Comparison of ENCODE assay signal across 25 cellular contexts in the genomic region with DNA sequence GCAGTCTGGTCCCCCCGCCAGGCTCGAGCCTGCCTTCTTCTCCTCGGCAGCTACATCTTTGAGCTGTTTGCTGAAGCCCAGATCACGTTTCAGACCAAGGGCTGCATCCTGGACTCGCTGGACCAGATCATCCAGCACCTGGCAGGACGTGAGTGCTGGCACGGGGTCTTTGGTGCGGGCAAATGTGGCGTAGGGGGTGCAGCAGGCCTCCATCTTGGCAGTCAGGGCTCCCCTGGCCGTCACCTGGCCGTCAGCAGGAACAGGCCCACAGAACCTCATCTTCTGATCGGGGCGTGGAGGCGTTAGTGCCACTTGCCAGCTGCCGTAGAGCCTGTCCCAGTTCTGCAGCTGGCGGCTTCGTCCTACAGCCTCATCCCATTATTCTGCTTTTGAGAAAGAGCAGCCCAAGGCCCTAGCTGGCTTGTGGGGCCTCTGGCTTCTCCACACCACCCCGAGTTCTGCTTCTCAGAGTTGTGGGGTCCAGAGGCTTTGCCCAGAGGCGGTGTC. TPM values are rescaled to one million over a fixed set of nuclear protein-coding genes. Genes with fewer than 3 reads are reported as not detected.
"Had no signal": no experiment of that assay in that cellular context is flagged by ENCODE, and none has a peak within 500 bp of the region (broad histone marks: within the 10 kb centered on the region; RNA-seq: fewer than 3 reads in every experiment).

No MANE protein-coding gene starts in this region.

- DNase-seq: activated CD4-positive, alpha-beta T cell treated with anti-CD3 and anti-CD28 coated beads for 48 hours; activated CD4-positive, CD25-positive, alpha-beta regulatory T cell; activated CD8-positive, alpha-beta T cell treated with anti-CD3 and anti-CD28 coated beads for 36 hours; activated naive CD4-positive, alpha-beta T cell treated with anti-CD3 and anti-CD28 coated beads, Interleukin-2, amount 10 ng/mL, durations not matched to agents 7 days and 5 days; activated T-cell treated with anti-CD3 and anti-CD28 coated beads, Interleukin-2, amount 50 U/mL, for 1 hour; cerebellar nuclear complex; cortex of kidney; effector memory CD4-positive, alpha-beta T cell; heart left ventricle; kidney glomerular epithelial cell; left ventricle myocardium inferior; mammary epithelial cell; stimulated activated CD4-positive, alpha-beta T cell treated with anti-CD3 and anti-CD28 coated beads, Interleukin-15, amount 100 ng/mL, for 24 hours; stimulated activated CD4-positive, alpha-beta T cell treated with anti-CD3 and anti-CD28 coated beads, Interleukin-2, amount 100 ng/mL, for 48 hours; stimulated activated naive CD8-positive, alpha-beta T cell treated with anti-CD3 and anti-CD28 coated beads, Interleukin-15, amount 100 ng/mL, for 72 hours; T-helper 1 cell; T-helper 9 cell; upper lobe of right lung had no signal

- H3K27me3 Mint-ChIP-seq: activated CD8-positive, alpha-beta T cell treated with anti-CD3 and anti-CD28 coated beads for 36 hours; activated naive CD4-positive, alpha-beta T cell treated with anti-CD3 and anti-CD28 coated beads, Interleukin-2, amount 10 ng/mL, durations not matched to agents 7 days and 5 days; progenitor cell of endocrine pancreas; stimulated activated naive CD8-positive, alpha-beta T cell treated with anti-CD3 and anti-CD28 coated beads, Interleukin-15, amount 100 ng/mL, for 72 hours had no signal

- H3K9me3 Mint-ChIP-seq: activated CD8-positive, alpha-beta T cell treated with anti-CD3 and anti-CD28 coated beads for 36 hours; activated naive CD4-positive, alpha-beta T cell treated with anti-CD3 and anti-CD28 coated beads, Interleukin-2, amount 10 ng/mL, durations not matched to agents 7 days and 5 days; stimulated activated naive CD8-positive, alpha-beta T cell treated with anti-CD3 and anti-CD28 coated beads, Interleukin-15, amount 100 ng/mL, for 72 hours had no signal

- H3K27me3 ChIP-seq: esophagus muscularis mucosa, gastroesophageal sphincter, heart left ventricle, upper lobe of right lung had no signal

- H3K4me3 Mint-ChIP-seq: activated CD8-positive, alpha-beta T cell treated with anti-CD3 and anti-CD28 coated beads for 36 hours; activated naive CD4-positive, alpha-beta T cell treated with anti-CD3 and anti-CD28 coated beads, Interleukin-2, amount 10 ng/mL, durations not matched to agents 7 days and 5 days; stimulated activated naive CD8-positive, alpha-beta T cell treated with anti-CD3 and anti-CD28 coated beads, Interleukin-15, amount 100 ng/mL, for 72 hours had no signal

- H3K4me1 Mint-ChIP-seq: activated naive CD4-positive, alpha-beta T cell treated with anti-CD3 and anti-CD28 coated beads, Interleukin-2, amount 10 ng/mL, durations not matched to agents 7 days and 5 days had no signal

- H3K27ac Mint-ChIP-seq: activated CD8-positive, alpha-beta T cell treated with anti-CD3 and anti-CD28 coated beads for 36 hours; activated naive CD4-positive, alpha-beta T cell treated with anti-CD3 and anti-CD28 coated beads, Interleukin-2, amount 10 ng/mL, durations not matched to agents 7 days and 5 days; progenitor cell of endocrine pancreas had no signal

- H3K9me3 ChIP-seq: esophagus muscularis mucosa, gastroesophageal sphincter, heart left ventricle, left ventricle myocardium inferior, thoracic aorta, upper lobe of right lung had no signal

- H3K4me3 ChIP-seq: esophagus muscularis mucosa, gastroesophageal sphincter, heart left ventricle, left ventricle myocardium inferior, thoracic aorta, upper lobe of right lung had no signal

- H3K27ac ChIP-seq: esophagus muscularis mucosa, gastroesophageal sphincter, heart left ventricle, left ventricle myocardium inferior, upper lobe of right lung had no signal

- ATAC-seq: activated CD8-positive, alpha-beta T cell treated with anti-CD3 and anti-CD28 coated beads for 36 hours; gastroesophageal sphincter; heart left ventricle; upper lobe of right lung had no signal

RNA-seq across cellular contexts. Expression of a gene that starts 16.6 kb away (rescaled TPM):
- total RNA-seq: activated CD8-positive, alpha-beta T cell treated with anti-CD3 and anti-CD28 coated beads for 36 hours; mononuclear cell; progenitor cell of endocrine pancreas; skeletal muscle tissue had no signal

RNA-seq across cellular contexts. Expression of a gene that starts 26.6 kb away (rescaled TPM):
- total RNA-seq: bronchial epithelial cell had no signal
